27 cellular contexts compared by ENCODE assay signal in the genomic region with DNA sequence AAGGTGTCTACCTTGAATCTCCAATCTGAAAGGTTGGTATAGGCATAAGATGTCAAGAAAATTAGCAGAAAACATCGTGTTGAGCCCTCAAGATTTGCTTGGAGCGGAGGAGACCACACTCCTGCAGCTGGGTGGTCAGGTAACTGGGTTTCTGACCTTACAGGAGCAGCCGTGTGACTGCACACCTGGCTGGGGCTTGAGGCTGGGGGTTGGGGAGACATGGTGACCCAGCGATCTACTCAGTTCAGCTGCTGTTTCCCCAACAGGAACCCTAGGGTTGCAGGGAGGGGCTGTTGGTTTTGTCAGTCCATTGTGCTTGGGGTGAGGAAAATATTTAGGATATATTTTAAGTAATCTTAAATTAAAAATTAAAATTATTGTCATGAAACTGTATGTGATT.
"Had no signal": no experiment of that assay in that cellular context is flagged by ENCODE, and none has a peak within 500 bp of the region (broad histone marks: within the 10 kb centered on the region; RNA-seq: fewer than 3 reads in every experiment).

No MANE protein-coding gene starts in this region.

- H3K27ac Mint-ChIP-seq: natural killer cell treated with Interleukin-12 subunit alpha and Interleukin-12 subunit beta and Interleukin-15 and Interleukin-18, amount 100 ng/mL, for 72 hours; nephron progenitor cell; progenitor cell of endocrine pancreas; stimulated activated effector memory CD8-positive, alpha-beta T cell treated with anti-CD3 and anti-CD28 coated beads, Interleukin-12 subunit alpha, Interleukin-12 subunit beta, amount 100 ng/mL, for 72 hours; stimulated activated naive B cell treated with anti-CD40 and anti-IgM and Interleukin-4, amounts not matched to agents 10 μg/mL and 1 μg/mL and 100 μg/mL, for 72 hours; stimulated activated naive CD8-positive, alpha-beta T cell treated with anti-CD3 and anti-CD28 coated beads, Interleukin-15, Interleukin-2, amounts not matched to agents 100 ng/mL and 50 ng/mL, for 24 hours had no signal

- H3K36me3 Mint-ChIP-seq: natural killer cell treated with Interleukin-12 subunit alpha and Interleukin-12 subunit beta and Interleukin-15 and Interleukin-18, amount 100 ng/mL, for 72 hours; stimulated activated effector memory CD8-positive, alpha-beta T cell treated with anti-CD3 and anti-CD28 coated beads, Interleukin-12 subunit alpha, Interleukin-12 subunit beta, amount 100 ng/mL, for 72 hours; stimulated activated naive B cell treated with anti-CD40 and anti-IgM and Interleukin-4, amounts not matched to agents 10 μg/mL and 1 μg/mL and 100 μg/mL, for 72 hours had no signal

- H3K9me3 ChIP-seq: neutrophil, pancreas, psoas muscle, right lobe of liver, sigmoid colon, stomach, thoracic aorta, thyroid gland, tibial nerve, upper lobe of left lung, vagina had no signal

- H3K36me3 ChIP-seq: neutrophil, pancreas, right lobe of liver, sigmoid colon, stomach, thoracic aorta, thyroid gland, tibial nerve, upper lobe of left lung, vagina had no signal

- H3K27me3 ChIP-seq: pancreas, right lobe of liver, sigmoid colon, stomach, thyroid gland, tibial nerve, upper lobe of left lung, vagina had no signal

- H3K4me3 ChIP-seq: pancreas, psoas muscle, right lobe of liver, sigmoid colon, stomach, thoracic aorta, thyroid gland, tibial nerve, upper lobe of left lung, vagina had no signal

- DNase-seq: nephron progenitor cell; nucleus accumbens; pancreas; psoas muscle; right cardiac atrium; sigmoid colon; small intestine; stimulated activated CD4-positive, alpha-beta T cell treated with anti-CD3 and anti-CD28 coated beads, Interleukin-15, amount 100 ng/mL, for 24 hours; stimulated activated CD4-positive, alpha-beta T cell treated with anti-CD3 and anti-CD28 coated beads, Interleukin-2, amount 100 ng/mL, for 24 hours; stimulated activated CD4-positive, alpha-beta T cell treated with anti-CD3 and anti-CD28 coated beads, Interleukin-2, amount 100 ng/mL, for 48 hours; stimulated activated CD4-positive, alpha-beta T cell treated with anti-CD3 and anti-CD28 coated beads, Interleukin-4, amount 100 ng/mL, for 24 hours; stimulated activated naive B cell treated with anti-CD40 and anti-IgM and Interleukin-4, amounts not matched to agents 10 μg/mL and 1 μg/mL and 100 μg/mL, for 72 hours; stimulated activated naive CD4-positive, alpha-beta T cell treated with Interleukin-2 at 50 U/mL for 16 hours; stomach; thyroid gland; trophoblast cell; upper lobe of left lung had no signal

- ATAC-seq: natural killer cell treated with Interleukin-12 subunit alpha and Interleukin-12 subunit beta and Interleukin-15 and Interleukin-18, amount 100 ng/mL, for 72 hours; pancreas; psoas muscle; right cardiac atrium; stimulated activated effector memory CD8-positive, alpha-beta T cell treated with anti-CD3 and anti-CD28 coated beads, Interleukin-12 subunit alpha, Interleukin-12 subunit beta, amount 100 ng/mL, for 72 hours; stimulated activated naive B cell treated with anti-CD40 and anti-IgM and Interleukin-4, amounts not matched to agents 10 μg/mL and 1 μg/mL and 100 μg/mL, for 72 hours had no signal

- H3K9me3 Mint-ChIP-seq: natural killer cell treated with Interleukin-12 subunit alpha and Interleukin-12 subunit beta and Interleukin-15 and Interleukin-18, amount 100 ng/mL, for 72 hours; nephron progenitor cell; stimulated activated effector memory CD8-positive, alpha-beta T cell treated with anti-CD3 and anti-CD28 coated beads, Interleukin-12 subunit alpha, Interleukin-12 subunit beta, amount 100 ng/mL, for 72 hours; stimulated activated naive B cell treated with anti-CD40 and anti-IgM and Interleukin-4, amounts not matched to agents 10 μg/mL and 1 μg/mL and 100 μg/mL, for 72 hours; stimulated activated naive CD8-positive, alpha-beta T cell treated with anti-CD3 and anti-CD28 coated beads, Interleukin-15, Interleukin-2, amounts not matched to agents 100 ng/mL and 50 ng/mL, for 24 hours had no signal

- H3K4me1 ChIP-seq: pancreas, psoas muscle, right lobe of liver, stomach, thyroid gland, upper lobe of left lung, vagina had no signal

- H3K4me1 Mint-ChIP-seq: stimulated activated naive B cell treated with anti-CD40 and anti-IgM and Interleukin-4, amounts not matched to agents 10 μg/mL and 1 μg/mL and 100 μg/mL, for 72 hours had no signal

- FAIRE-seq: pancreas had no signal

- H3K4me3 Mint-ChIP-seq: natural killer cell treated with Interleukin-12 subunit alpha and Interleukin-12 subunit beta and Interleukin-15 and Interleukin-18, amount 100 ng/mL, for 72 hours; nephron progenitor cell; neural crest cell; stimulated activated effector memory CD8-positive, alpha-beta T cell treated with anti-CD3 and anti-CD28 coated beads, Interleukin-12 subunit alpha, Interleukin-12 subunit beta, amount 100 ng/mL, for 72 hours; stimulated activated naive B cell treated with anti-CD40 and anti-IgM and Interleukin-4, amounts not matched to agents 10 μg/mL and 1 μg/mL and 100 μg/mL, for 72 hours; stimulated activated naive CD8-positive, alpha-beta T cell treated with anti-CD3 and anti-CD28 coated beads, Interleukin-15, Interleukin-2, amounts not matched to agents 100 ng/mL and 50 ng/mL, for 24 hours had no signal

- H3K27ac ChIP-seq: neutrophil, pancreas, psoas muscle, right lobe of liver, sigmoid colon, stomach, thoracic aorta, thyroid gland, tibial nerve, upper lobe of left lung, vagina had no signal
